In genomic region chr7:28986028-28986427, GRCh38 we compare ENCODE assay signal across 1 cellular context.
TF ChIP-seq lines count a peak whose summit lies in the region.

No MANE protein-coding gene starts in this region.

TF ChIP-seq in GM23338, 12 proteins besides CTCF, POLR2A, EP300 and RAD21 (continued from another document):
- TF ChIP-seq ZNF462 (CRISPR knock-in tag; IDR thresholded peaks at IDR 0.05): 0 out of 2 replicates have a peak, but pooled peaks have one; percentile 15
